ENCODE assay signal across 19 cellular contexts in the genomic region with DNA sequence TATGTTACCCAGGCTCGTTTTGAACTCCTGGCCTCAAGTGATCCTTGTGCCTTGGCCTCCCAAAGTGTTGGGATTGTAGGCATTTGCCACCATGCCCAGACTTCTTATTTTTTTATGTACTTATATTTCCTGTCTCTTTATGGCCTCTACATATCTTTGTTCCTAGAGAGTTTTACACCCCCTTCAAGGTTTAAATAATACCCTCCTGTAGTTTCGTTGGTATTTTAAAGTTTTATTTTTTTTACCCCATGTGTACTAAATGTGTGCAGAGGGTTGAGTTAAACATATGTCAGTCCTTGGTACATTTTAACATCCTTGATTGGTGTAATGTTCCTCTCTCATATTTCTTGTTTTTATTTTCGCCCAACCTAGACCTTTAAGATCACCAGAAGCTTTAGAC. TPM values are rescaled to one million over a fixed set of nuclear protein-coding genes. Genes with fewer than 3 reads are reported as not detected.
DNase-seq lines count a peak whose midpoint lies in the region; ATAC-seq and TF ChIP-seq lines count a peak whose summit lies in the region.
"Had no signal": no experiment of that assay in that cellular context is flagged by ENCODE, and none has a peak within 500 bp of the region (broad histone marks: within the 10 kb centered on the region; RNA-seq: fewer than 3 reads in every experiment).

No MANE protein-coding gene starts in this region.

- H3K4me3 Mint-ChIP-seq in CD8-positive, alpha-beta memory T cell: no peak overlapping the region
- H3K4me3 Mint-ChIP-seq: B cell; CD4-positive, CD25-positive, alpha-beta regulatory T cell; CD8-positive, alpha-beta T cell; GM23338; H9 had no signal

- no peak overlapping the region for H3K27ac Mint-ChIP-seq in CD8-positive, alpha-beta memory T cell
- H3K27ac Mint-ChIP-seq: B cell; CD4-positive, CD25-positive, alpha-beta regulatory T cell; CD8-positive, alpha-beta T cell; GM23338 had no signal

- intact Hi-C loops in Panc1 (cut with micrococcal nuclease; ENCODE audit: unreplicated experiment) (no loop called here), transverse colon (cut with DNase I; ENCODE audit: low total_unique reads) (no loop called here)

- TF ChIP-seq CTCF in HEK293 (tag by site-specific recombination; IDR thresholded peaks at IDR 0.05): no peak
- TF ChIP-seq CTCF in Panc1 (IDR thresholded peaks at IDR 0.05): no peak
- no peak for TF ChIP-seq CTCF in VCaP (conservative IDR thresholded peaks at IDR 0.05)
- no peak for TF ChIP-seq CTCF in transverse colon (IDR thresholded peaks at IDR 0.05)

- no peaks in the 10 kb centered on the region for H3K27me3 ChIP-seq in Panc1 (ENCODE audit: control insufficient read depth, insufficient read depth, low read length)
- H3K27me3 ChIP-seq in transverse colon: no peaks in the 10 kb centered on the region
- peaks cover 5% of the 10 kb centered on the region for H3K27me3 ChIP-seq in CD8-positive, alpha-beta memory T cell (ENCODE audit: insufficient read depth, low read length, poor library complexity, severe bottlenecking)
- H3K27me3 ChIP-seq: BLaER1 had no signal

- POLR2A ChIA-PET in HEK293 (lab: Yijun Ruan, JAX) (interaction anchor here (1.4 to 1.8 kb wide), 2 partner anchors 26 to 29 kb away, joined by 3 to 8 read pairs; a partner anchor contains a TSS), Panc1 (lab: Charles Lee) (interaction anchor here (0.6 kb wide), 1 partner anchor 9 kb away, joined by 5 read pairs; no protein-coding TSS in a partner anchor)
- POLR2A ChIA-PET in CD8-positive, alpha-beta memory T cell (lab: Charles Lee): no interaction called here

- no peak for ATAC-seq in Panc1
- ATAC-seq: CD8-positive, alpha-beta T cell; GM12878; GM23338 had no signal

- no peaks in the 10 kb centered on the region for H3K4me1 Mint-ChIP-seq in CD8-positive, alpha-beta memory T cell
- H3K4me1 Mint-ChIP-seq: B cell; CD4-positive, CD25-positive, alpha-beta regulatory T cell; GM23338 had no signal

- H3K4me1 ChIP-seq in HEK293 (ENCODE audit: control insufficient read depth, insufficient read depth, low read length) (peaks cover 27% of the 10 kb centered on the region), Panc1 (ENCODE audit: control insufficient read depth, insufficient read depth, low read length) (peaks cover 47% of the 10 kb centered on the region), transverse colon (peaks cover 6 to 67% (median 36%) of the 10 kb centered on the region in 4 donors)
- no peaks in the 10 kb centered on the region for H3K4me1 ChIP-seq in CD8-positive, alpha-beta memory T cell (ENCODE audit: insufficient read depth, low read length)
- H3K4me1 ChIP-seq: BLaER1 had no signal

- TF ChIP-seq POLR2A in transverse colon (IDR thresholded peaks at IDR 0.05): no peak

- no peaks in the 10 kb centered on the region for H3K9me3 Mint-ChIP-seq in CD8-positive, alpha-beta memory T cell
- H3K9me3 Mint-ChIP-seq: CD4-positive, CD25-positive, alpha-beta regulatory T cell; CD8-positive, alpha-beta T cell; GM23338; H9 had no signal

- no TSS peak for BruUV-seq in Panc1 (replicated peaks; lab: Mats Ljungman, UMichigan)

- H3K36me3 Mint-ChIP-seq in CD8-positive, alpha-beta memory T cell: no peaks in the 10 kb centered on the region
- H3K36me3 Mint-ChIP-seq: CD4-positive, CD25-positive, alpha-beta regulatory T cell; CD8-positive, alpha-beta T cell had no signal

- CTCF ChIA-PET in HEK293 (lab: Yijun Ruan, JAX) (no interaction called here), Panc1 (lab: Charles Lee) (no interaction called here)
- CTCF ChIA-PET in CD8-positive, alpha-beta memory T cell (lab: Charles Lee): no interaction called here

- 58 to 61% methylated on average over 3 of the region's 3 CpGs for WGBS in transverse colon (ENCODE audit: low coverage in 1 of 2), 2 donors

- in situ Hi-C loops in Panc1 (cut with HindIII; ENCODE audit: low pct_unique_long_range_greater_than_20kb, low sequenced_read_pairs) (no loop called here), transverse colon (cut with MboI; ENCODE audit: low pct_ligation_motif_present in 1 of 4, low pct_unique_long_range_greater_than_20kb in 1 of 4, low sequenced_read_pairs in 3 of 4) (no loop called here)

- no peak for TF ChIP-seq EP300 in transverse colon (IDR thresholded peaks at IDR 0.05; ENCODE audit: low read depth)

- no peak for DNase-seq in Panc1 (ENCODE audit: low read depth, low spot score)
- no peak for DNase-seq in transverse colon
- DNase-seq in substantia nigra (lab: John Stamatoyannopoulos, UW): no peak
- DNase-seq in NCI-H1092 (lab: John Stamatoyannopoulos, UW): no peak
- DNase-seq in CD8-positive, alpha-beta memory T cell: no peak
- DNase-seq in NCI-H2227 treated with DMSO at 0.1 percent for 48 hours (lab: John Stamatoyannopoulos, UW): no peak
- DNase-seq: CD4-positive, CD25-positive, alpha-beta regulatory T cell; CD8-positive, alpha-beta T cell; DMS 273 treated with DMSO at 0.1 percent for 48 hours; DMS79; EL; GDM1; H9 had no signal

- H3K9me3 ChIP-seq in HEK293 (ENCODE audit: control insufficient read depth, insufficient read depth, low read depth, low read length): no peaks in the 10 kb centered on the region
- H3K9me3 ChIP-seq in Panc1 (ENCODE audit: control insufficient read depth, insufficient read depth, low read depth, low read length): no peaks in the 10 kb centered on the region
- no peaks in the 10 kb centered on the region for H3K9me3 ChIP-seq in transverse colon
- H3K9me3 ChIP-seq in CD8-positive, alpha-beta memory T cell (ENCODE audit: low read length): no peaks in the 10 kb centered on the region
- H3K9me3 ChIP-seq: BLaER1 had no signal

- H3K27ac ChIP-seq in HEK293 (ENCODE audit: extremely low read depth, low read depth, low read length): no peak overlapping the region
- H3K27ac ChIP-seq in Panc1 (ENCODE audit: low read length): peak overlapping the region; percentile 58; the same call in 1 of the 2 replicates
- peak overlapping the region; percentile 85 for H3K27ac ChIP-seq in VCaP
- H3K27ac ChIP-seq in transverse colon: peak overlapping the region in 3 of 4 donors; percentile 69 to 87 (median 83)
- no peak overlapping the region for H3K27ac ChIP-seq in substantia nigra (ENCODE audit: low read depth, low read length, poor library complexity, severe bottlenecking)
- H3K27ac ChIP-seq in CD8-positive, alpha-beta memory T cell (ENCODE audit: low read depth, low read length): no peak overlapping the region
- H3K27ac ChIP-seq: BLaER1 had no signal

- no peak overlapping the region for H3K4me3 ChIP-seq in HEK293 (ENCODE audit: low read depth, low read length)
- no peak overlapping the region for H3K4me3 ChIP-seq in Panc1 (ENCODE audit: low read depth in 2 of 2, low read length in 2 of 2)
- no peak overlapping the region for H3K4me3 ChIP-seq in transverse colon
- no peak overlapping the region for H3K4me3 ChIP-seq in CD8-positive, alpha-beta memory T cell (ENCODE audit: low read length)
- H3K4me3 ChIP-seq: BLaER1, GM12878, GM23338 had no signal

- H3K27me3 Mint-ChIP-seq in CD8-positive, alpha-beta memory T cell: peaks cover 1 to 8% of the 10 kb centered on the region in 2 donors

- H3K36me3 ChIP-seq in HEK293 (ENCODE audit: control insufficient read depth in 2 of 2, insufficient read depth in 1 of 2, low read length in 2 of 2) (no peaks in the 10 kb centered on the region), Panc1 (ENCODE audit: control insufficient read depth, insufficient read depth, low read length) (no peaks in the 10 kb centered on the region), transverse colon (no peaks in the 10 kb centered on the region)
- H3K36me3 ChIP-seq in CD8-positive, alpha-beta memory T cell (ENCODE audit: insufficient read depth, low read length): no peaks in the 10 kb centered on the region
- H3K36me3 ChIP-seq: BLaER1 had no signal

TF ChIP-seq in HEK293, 187 proteins besides CTCF, POLR2A, EP300 and RAD21:
- TF ChIP-seq ZNF792 (tag by site-specific recombination; IDR thresholded peaks at IDR 0.05) (no peak), ZNF571 (tag by site-specific recombination; IDR thresholded peaks at IDR 0.05) (no peak), ZNF610 (tag by site-specific recombination; IDR thresholded peaks at IDR 0.05; ENCODE audit: borderline replicate concordance) (no peak), ZNF510 (tag by site-specific recombination; IDR thresholded peaks at IDR 0.05; ENCODE audit: insufficient replicate concordance) (no peak), GLIS2 (tag by site-specific recombination; IDR thresholded peaks at IDR 0.05) (no peak), GLIS1 (tag by site-specific recombination; IDR thresholded peaks at IDR 0.05) (peak; percentile 93)
- TF ChIP-seq, protein P1, sequence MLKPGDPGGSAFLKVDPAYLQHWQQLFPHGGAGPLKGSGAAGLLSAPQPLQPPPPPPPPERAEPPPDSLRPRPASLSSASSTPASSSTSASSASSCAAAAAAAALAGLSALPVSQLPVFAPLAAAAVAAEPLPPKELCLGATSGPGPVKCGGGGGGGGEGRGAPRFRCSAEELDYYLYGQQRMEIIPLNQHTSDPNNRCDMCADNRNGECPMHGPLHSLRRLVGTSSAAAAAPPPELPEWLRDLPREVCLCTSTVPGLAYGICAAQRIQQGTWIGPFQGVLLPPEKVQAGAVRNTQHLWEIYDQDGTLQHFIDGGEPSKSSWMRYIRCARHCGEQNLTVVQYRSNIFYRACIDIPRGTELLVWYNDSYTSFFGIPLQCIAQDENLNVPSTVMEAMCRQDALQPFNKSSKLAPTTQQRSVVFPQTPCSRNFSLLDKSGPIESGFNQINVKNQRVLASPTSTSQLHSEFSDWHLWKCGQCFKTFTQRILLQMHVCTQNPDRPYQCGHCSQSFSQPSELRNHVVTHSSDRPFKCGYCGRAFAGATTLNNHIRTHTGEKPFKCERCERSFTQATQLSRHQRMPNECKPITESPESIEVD (tag by site-specific recombination; IDR thresholded peaks at IDR 0.05): peak; percentile 29; the same call in 1 of the 2 replicates

RNA-seq across cellular contexts. Expression of a gene that starts 29.4 kb away (rescaled TPM):
- 102 TPM for total RNA-seq in Panc1 (2021; ENCODE audit: unreplicated experiment)
- polyA plus RNA-seq in Panc1 (2012; ENCODE audit: insufficient read length): 27.5 TPM
- total RNA-seq in transverse colon: 100 to 1,000 TPM in 1 of 4 donors, 10 to 100 TPM in 3; 74.9 to 112 (median 92.4) TPM
- under 1 TPM; 0.58 to 0.68 TPM for total RNA-seq in CD8-positive, alpha-beta memory T cell
- polyA plus RNA-seq in CD8-positive, alpha-beta memory T cell: 0.14 TPM

RNA-seq across cellular contexts. Expression of a gene that starts 38.0 kb away (rescaled TPM):
- total RNA-seq in Panc1 (2021; ENCODE audit: unreplicated experiment) (46.3 TPM), transverse colon (10 to 100 TPM in 3 of 4 donors, 1 to 10 TPM in 1; 5.6 to 77.2 (median 29.4) TPM)
- polyA plus RNA-seq in Panc1 (2012; ENCODE audit: insufficient read length): 23.7 TPM
- total RNA-seq in CD8-positive, alpha-beta memory T cell: 10 to 100 TPM; 59.7 to 65.4 TPM
- 20.4 TPM for polyA plus RNA-seq in CD8-positive, alpha-beta memory T cell

Comparison
In these comparisons a context has a peak if more than half of its experiments do, and no peak if none do; other contexts are left out.
1. H3K27ac ChIP-seq: peak in Panc1 (single experiment), VCaP (single experiment) and transverse colon (3 of 4); none in HEK293 (single experiment), substantia nigra (single experiment) and CD8-positive, alpha-beta memory T cell (single experiment).
2. RNA of a gene that starts 29.4 kb away (total RNA-seq): 102 TPM in Panc1 (single experiment) and 74.9 to 112 TPM in transverse colon; 0.58 to 0.68 TPM in CD8-positive, alpha-beta memory T cell; every median in the first group is over 10 times any median in the second.